ENCODE assay signal across 1 cellular context in the genomic region with DNA sequence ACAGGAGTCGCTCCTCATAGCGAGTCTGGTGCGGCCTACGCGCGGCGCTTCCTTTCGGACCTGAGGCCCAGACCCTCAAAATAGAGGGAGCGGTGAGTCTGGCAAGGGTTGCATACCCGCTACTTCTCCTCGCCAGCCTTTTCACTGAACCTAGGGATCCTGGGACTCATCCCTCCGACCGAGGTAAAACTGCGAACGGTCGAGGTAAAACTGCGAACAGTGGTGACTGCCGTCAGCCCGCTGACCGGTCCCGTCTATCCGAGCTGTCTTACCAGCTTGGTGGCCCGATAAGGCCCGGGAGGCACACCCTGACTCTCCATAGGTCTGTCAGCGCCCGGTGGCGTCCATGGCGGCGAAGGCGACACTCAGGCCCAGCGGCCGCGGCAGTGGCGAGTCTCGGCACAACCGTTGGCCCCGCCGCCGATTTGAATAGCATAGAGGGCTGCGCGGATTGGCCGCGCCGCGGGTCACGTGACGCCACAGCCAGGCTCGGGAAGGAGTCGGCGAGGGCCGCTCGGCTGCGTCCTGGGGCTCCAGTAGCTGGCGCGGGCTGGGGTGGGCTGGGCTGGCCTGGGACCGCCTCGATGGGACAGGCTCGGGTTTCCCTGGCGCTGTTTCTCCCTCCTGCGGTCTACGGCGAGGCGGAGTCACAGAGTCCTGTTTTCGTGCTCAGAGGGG.
TF ChIP-seq lines count a peak whose summit lies in the region.

A gene with protein sequence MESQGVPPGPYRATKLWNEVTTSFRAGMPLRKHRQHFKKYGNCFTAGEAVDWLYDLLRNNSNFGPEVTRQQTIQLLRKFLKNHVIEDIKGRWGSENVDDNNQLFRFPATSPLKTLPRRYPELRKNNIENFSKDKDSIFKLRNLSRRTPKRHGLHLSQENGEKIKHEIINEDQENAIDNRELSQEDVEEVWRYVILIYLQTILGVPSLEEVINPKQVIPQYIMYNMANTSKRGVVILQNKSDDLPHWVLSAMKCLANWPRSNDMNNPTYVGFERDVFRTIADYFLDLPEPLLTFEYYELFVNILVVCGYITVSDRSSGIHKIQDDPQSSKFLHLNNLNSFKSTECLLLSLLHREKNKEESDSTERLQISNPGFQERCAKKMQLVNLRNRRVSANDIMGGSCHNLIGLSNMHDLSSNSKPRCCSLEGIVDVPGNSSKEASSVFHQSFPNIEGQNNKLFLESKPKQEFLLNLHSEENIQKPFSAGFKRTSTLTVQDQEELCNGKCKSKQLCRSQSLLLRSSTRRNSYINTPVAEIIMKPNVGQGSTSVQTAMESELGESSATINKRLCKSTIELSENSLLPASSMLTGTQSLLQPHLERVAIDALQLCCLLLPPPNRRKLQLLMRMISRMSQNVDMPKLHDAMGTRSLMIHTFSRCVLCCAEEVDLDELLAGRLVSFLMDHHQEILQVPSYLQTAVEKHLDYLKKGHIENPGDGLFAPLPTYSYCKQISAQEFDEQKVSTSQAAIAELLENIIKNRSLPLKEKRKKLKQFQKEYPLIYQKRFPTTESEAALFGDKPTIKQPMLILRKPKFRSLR (minus strand): TSS at position 403 of the 678 bp plus-strand sequence. CDS start 83 bp downstream, at position 320.

TF ChIP-seq in HepG2, 621 proteins besides CTCF, POLR2A, EP300 and RAD21 (continued from another document and continues in another):
- TF ChIP-seq, protein P1, sequence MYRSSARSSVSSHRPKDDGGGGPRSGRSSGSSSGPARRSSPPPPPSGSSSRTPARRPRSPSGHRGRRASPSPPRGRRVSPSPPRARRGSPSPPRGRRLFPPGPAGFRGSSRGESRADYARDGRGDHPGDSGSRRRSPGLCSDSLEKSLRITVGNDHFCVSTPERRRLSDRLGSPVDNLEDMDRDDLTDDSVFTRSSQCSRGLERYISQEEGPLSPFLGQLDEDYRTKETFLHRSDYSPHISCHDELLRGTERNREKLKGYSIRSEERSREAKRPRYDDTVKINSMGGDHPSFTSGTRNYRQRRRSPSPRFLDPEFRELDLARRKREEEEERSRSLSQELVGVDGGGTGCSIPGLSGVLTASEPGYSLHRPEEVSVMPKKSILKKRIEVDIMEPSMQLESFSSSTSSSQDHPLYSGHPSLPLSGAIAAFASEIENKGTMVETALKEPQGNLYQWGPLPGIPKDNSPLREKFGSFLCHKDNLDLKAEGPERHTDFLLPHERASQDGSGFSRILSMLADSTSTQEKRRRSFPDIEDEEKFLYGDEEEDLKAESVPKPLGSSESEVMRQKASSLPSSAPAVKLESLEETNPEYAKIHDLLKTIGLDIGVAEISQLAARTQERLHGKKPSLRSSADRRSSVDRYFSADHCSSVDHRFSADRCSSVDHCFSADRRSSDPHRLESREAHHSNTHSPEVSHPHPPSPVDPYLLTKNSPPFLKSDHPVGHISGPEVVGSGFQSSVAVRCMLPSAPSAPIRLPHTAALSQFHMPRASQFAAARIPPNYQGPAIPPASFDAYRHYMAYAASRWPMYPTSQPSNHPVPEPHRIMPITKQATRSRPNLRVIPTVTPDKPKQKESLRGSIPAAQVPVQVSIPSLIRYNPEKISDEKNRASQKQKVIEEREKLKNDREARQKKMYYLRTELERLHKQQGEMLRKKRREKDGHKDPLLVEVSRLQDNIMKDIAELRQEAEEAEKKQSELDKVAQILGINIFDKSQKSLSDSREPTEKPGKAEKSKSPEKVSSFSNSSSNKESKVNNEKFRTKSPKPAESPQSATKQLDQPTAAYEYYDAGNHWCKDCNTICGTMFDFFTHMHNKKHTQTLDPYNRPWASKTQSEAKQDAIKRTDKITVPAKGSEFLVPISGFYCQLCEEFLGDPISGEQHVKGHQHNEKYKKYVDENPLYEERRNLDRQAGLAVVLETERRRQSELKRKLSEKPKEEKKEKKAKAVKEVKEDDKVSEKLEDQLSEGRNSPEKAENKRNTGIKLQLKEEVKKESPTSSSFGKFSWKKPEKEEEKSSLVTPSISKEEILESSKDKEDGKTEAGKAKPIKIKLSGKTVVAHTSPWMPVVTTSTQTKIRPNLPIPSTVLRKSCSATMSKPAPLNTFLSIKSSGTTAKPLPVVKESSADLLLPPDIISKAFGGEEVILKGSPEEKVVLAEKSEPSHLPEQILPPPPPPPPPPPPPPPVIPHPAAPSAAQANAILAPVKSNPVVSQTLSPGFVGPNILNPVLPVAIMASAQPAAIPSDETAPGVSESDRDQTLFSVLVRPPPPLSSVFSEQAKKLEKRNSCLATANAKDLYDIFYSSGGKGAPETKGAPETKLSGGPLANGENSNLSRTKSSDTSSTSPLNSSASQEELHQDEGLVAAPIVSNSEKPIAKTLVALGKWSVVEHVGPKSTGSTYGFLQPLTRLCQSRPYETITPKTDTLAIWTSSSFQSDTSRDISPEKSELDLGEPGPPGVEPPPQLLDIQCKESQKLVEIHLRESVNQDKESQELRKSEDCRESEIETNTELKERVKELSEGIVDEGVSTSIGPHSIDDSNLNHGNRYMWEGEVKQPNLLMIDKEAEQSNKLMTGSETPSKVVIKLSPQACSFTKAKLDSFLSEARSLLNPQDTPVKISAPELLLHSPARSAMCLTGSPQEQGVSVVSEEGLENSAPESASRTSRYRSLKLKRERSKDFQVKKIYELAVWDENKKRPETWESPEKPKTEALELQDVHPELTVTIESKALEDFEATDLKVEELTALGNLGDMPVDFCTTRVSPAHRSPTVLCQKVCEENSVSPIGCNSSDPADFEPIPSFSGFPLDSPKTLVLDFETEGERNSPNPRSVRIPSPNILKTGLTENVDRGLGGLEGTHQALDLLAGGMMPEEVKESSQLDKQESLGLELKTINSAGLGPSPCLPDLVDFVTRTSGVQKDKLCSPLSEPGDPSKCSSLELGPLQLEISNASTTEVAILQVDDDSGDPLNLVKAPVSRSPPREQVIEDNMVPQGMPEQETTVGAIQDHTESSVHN (CRISPR knock-in tag; IDR thresholded peaks at IDR 0.05) = 0 out of 2 replicates have a peak, but pooled peaks have one; percentile 61
- TF ChIP-seq U2AF1 (optimal IDR thresholded peaks at IDR 0.05; ENCODE audit: low read depth, low read length) (peak; percentile 79), HOXA7 (CRISPR knock-in tag; IDR thresholded peaks at IDR 0.05) (no peak), SATB2 (CRISPR knock-in tag; IDR thresholded peaks at IDR 0.05) (no peak; the same call in 1 of the 2 replicates), KLF11 (CRISPR knock-in tag; IDR thresholded peaks at IDR 0.05) (0 out of 2 replicates have a peak, but pooled peaks have one; percentile 51), ELF1 (CRISPR knock-in tag; IDR thresholded peaks at IDR 0.05) (no peak), ZNF235 (CRISPR knock-in tag; IDR thresholded peaks at IDR 0.05; ENCODE audit: borderline replicate concordance) (no peak), SP140L (CRISPR knock-in tag; IDR thresholded peaks at IDR 0.05; ENCODE audit: borderline replicate concordance) (no peak), ZKSCAN1 (IDR thresholded peaks at IDR 0.05; ENCODE audit: low read length) (no peak), SMAD9 (CRISPR knock-in tag; IDR thresholded peaks at IDR 0.05) (no peak), ZNF879 (CRISPR knock-in tag; IDR thresholded peaks at IDR 0.05) (no peak), SMARCC2 (IDR thresholded peaks at IDR 0.05) (no peak), RNF2 (conservative IDR thresholded peaks at IDR 0.05; ENCODE audit: low read depth) (no peak), POLR2AphosphoS2 (IDR thresholded peaks at IDR 0.05; ENCODE audit: low read depth, low read length) (no peak), ZNF777 (CRISPR knock-in tag; IDR thresholded peaks at IDR 0.05) (peak; percentile 72), REPIN1 (CRISPR knock-in tag; IDR thresholded peaks at IDR 0.05; ENCODE audit: borderline replicate concordance, low read depth) (peak; percentile 69; the same call in 1 of the 2 replicates), NCOR1 (IDR thresholded peaks at IDR 0.05; ENCODE audit: borderline replicate concordance, low read length) (no peak), ZNF883 (CRISPR knock-in tag; IDR thresholded peaks at IDR 0.05; ENCODE audit: not compliant biosample characterization) (no peak), GTF2F1 (IDR thresholded peaks at IDR 0.05; ENCODE audit: low read length) (0 out of 2 replicates have a peak, but pooled peaks have one; percentile 50)
- TF ChIP-seq, protein P2, sequence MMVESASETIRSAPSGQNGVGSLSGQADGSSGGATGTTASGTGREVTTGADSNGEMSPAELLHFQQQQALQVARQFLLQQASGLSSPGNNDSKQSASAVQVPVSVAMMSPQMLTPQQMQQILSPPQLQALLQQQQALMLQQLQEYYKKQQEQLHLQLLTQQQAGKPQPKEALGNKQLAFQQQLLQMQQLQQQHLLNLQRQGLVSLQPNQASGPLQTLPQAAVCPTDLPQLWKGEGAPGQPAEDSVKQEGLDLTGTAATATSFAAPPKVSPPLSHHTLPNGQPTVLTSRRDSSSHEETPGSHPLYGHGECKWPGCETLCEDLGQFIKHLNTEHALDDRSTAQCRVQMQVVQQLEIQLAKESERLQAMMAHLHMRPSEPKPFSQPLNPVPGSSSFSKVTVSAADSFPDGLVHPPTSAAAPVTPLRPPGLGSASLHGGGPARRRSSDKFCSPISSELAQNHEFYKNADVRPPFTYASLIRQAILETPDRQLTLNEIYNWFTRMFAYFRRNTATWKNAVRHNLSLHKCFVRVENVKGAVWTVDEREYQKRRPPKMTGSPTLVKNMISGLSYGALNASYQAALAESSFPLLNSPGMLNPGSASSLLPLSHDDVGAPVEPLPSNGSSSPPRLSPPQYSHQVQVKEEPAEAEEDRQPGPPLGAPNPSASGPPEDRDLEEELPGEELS (CRISPR knock-in tag; IDR thresholded peaks at IDR 0.05) = no peak
- TF ChIP-seq, protein P3, sequence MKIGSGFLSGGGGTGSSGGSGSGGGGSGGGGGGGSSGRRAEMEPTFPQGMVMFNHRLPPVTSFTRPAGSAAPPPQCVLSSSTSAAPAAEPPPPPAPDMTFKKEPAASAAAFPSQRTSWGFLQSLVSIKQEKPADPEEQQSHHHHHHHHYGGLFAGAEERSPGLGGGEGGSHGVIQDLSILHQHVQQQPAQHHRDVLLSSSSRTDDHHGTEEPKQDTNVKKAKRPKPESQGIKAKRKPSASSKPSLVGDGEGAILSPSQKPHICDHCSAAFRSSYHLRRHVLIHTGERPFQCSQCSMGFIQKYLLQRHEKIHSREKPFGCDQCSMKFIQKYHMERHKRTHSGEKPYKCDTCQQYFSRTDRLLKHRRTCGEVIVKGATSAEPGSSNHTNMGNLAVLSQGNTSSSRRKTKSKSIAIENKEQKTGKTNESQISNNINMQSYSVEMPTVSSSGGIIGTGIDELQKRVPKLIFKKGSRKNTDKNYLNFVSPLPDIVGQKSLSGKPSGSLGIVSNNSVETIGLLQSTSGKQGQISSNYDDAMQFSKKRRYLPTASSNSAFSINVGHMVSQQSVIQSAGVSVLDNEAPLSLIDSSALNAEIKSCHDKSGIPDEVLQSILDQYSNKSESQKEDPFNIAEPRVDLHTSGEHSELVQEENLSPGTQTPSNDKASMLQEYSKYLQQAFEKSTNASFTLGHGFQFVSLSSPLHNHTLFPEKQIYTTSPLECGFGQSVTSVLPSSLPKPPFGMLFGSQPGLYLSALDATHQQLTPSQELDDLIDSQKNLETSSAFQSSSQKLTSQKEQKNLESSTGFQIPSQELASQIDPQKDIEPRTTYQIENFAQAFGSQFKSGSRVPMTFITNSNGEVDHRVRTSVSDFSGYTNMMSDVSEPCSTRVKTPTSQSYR (CRISPR knock-in tag; IDR thresholded peaks at IDR 0.05; ENCODE audit: borderline replicate concordance) = no peak
- TF ChIP-seq, protein P4, sequence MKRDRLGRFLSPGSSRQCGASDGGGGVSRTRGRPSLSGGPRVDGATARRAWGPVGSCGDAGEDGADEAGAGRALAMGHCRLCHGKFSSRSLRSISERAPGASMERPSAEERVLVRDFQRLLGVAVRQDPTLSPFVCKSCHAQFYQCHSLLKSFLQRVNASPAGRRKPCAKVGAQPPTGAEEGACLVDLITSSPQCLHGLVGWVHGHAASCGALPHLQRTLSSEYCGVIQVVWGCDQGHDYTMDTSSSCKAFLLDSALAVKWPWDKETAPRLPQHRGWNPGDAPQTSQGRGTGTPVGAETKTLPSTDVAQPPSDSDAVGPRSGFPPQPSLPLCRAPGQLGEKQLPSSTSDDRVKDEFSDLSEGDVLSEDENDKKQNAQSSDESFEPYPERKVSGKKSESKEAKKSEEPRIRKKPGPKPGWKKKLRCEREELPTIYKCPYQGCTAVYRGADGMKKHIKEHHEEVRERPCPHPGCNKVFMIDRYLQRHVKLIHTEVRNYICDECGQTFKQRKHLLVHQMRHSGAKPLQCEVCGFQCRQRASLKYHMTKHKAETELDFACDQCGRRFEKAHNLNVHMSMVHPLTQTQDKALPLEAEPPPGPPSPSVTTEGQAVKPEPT (CRISPR knock-in tag; IDR thresholded peaks at IDR 0.05; ENCODE audit: low read depth) = 0 out of 2 replicates have a peak, but pooled peaks have one; percentile 64
- TF ChIP-seq, protein P5, sequence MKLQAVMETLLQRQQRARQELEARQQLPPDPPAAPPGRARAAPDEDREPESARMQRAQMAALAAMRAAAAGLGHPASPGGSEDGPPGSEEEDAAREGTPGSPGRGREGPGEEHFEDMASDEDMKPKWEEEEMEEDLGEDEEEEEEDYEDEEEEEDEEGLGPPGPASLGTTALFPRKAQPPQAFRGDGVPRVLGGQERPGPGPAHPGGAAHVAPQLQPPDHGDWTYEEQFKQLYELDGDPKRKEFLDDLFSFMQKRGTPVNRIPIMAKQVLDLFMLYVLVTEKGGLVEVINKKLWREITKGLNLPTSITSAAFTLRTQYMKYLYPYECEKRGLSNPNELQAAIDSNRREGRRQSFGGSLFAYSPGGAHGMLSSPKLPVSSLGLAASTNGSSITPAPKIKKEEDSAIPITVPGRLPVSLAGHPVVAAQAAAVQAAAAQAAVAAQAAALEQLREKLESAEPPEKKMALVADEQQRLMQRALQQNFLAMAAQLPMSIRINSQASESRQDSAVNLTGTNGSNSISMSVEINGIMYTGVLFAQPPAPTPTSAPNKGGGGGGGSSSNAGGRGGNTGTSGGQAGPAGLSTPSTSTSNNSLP (IDR thresholded peaks at IDR 0.05; ENCODE audit: low read depth, low read length) = no peak
- TF ChIP-seq, protein P6, sequence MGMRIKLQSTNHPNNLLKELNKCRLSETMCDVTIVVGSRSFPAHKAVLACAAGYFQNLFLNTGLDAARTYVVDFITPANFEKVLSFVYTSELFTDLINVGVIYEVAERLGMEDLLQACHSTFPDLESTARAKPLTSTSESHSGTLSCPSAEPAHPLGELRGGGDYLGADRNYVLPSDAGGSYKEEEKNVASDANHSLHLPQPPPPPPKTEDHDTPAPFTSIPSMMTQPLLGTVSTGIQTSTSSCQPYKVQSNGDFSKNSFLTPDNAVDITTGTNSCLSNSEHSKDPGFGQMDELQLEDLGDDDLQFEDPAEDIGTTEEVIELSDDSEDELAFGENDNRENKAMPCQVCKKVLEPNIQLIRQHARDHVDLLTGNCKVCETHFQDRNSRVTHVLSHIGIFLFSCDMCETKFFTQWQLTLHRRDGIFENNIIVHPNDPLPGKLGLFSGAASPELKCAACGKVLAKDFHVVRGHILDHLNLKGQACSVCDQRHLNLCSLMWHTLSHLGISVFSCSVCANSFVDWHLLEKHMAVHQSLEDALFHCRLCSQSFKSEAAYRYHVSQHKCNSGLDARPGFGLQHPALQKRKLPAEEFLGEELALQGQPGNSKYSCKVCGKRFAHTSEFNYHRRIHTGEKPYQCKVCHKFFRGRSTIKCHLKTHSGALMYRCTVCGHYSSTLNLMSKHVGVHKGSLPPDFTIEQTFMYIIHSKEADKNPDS (CRISPR knock-in tag; IDR thresholded peaks at IDR 0.05) = no peak
- TF ChIP-seq, protein P7, sequence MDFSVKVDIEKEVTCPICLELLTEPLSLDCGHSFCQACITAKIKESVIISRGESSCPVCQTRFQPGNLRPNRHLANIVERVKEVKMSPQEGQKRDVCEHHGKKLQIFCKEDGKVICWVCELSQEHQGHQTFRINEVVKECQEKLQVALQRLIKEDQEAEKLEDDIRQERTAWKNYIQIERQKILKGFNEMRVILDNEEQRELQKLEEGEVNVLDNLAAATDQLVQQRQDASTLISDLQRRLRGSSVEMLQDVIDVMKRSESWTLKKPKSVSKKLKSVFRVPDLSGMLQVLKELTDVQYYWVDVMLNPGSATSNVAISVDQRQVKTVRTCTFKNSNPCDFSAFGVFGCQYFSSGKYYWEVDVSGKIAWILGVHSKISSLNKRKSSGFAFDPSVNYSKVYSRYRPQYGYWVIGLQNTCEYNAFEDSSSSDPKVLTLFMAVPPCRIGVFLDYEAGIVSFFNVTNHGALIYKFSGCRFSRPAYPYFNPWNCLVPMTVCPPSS (IDR thresholded peaks at IDR 0.05) = no peak
